ENCODE assay signal across 1 cellular context in genomic region chrX:131273024-131273423, GRCh38.
A peak's percentile ranks its signal among the peaks of the same experiment; 100 is the strongest.
TF ChIP-seq lines count a peak whose summit lies in the region.

No MANE protein-coding gene starts in this region.

TF ChIP-seq in HepG2, 621 proteins besides CTCF, POLR2A, EP300 and RAD21:
- 0 out of 2 replicates have a peak, but pooled peaks have one; percentile 7 for TF ChIP-seq CEBPG (CRISPR knock-in tag; IDR thresholded peaks at IDR 0.05)
- TF ChIP-seq SAP130 (CRISPR knock-in tag; IDR thresholded peaks at IDR 0.05; ENCODE audit: low read depth), result no peak
- no peak for TF ChIP-seq ZNF207 (IDR thresholded peaks at IDR 0.05; ENCODE audit: borderline replicate concordance)
- peak; percentile 70 for TF ChIP-seq HNF4A (CRISPR knock-in tag; IDR thresholded peaks at IDR 0.05)
- TF ChIP-seq SOX13 (IDR thresholded peaks at IDR 0.05), result no peak
- peak in 1 of 2 experiments; percentile 40; a peak in 1 of 4 replicates for TF ChIP-seq SOX13 (CRISPR knock-in tag; conservative IDR thresholded peaks at IDR 0.05 in 1 of 2, IDR thresholded peaks at IDR 0.05 in 1 of 2)
- peak; percentile 83 for TF ChIP-seq ZNF24 (IDR thresholded peaks at IDR 0.05)
